ENCODE assay signal across 8 cellular contexts in genomic region chr7:130912086-130912909, GRCh38.
A peak's percentile ranks its signal among the peaks of the same experiment; 100 is the strongest.
DNase-seq lines count a peak whose midpoint lies in the region; ATAC-seq and TF ChIP-seq lines count a peak whose summit lies in the region.

No MANE protein-coding gene starts in this region.

- H3K4me3 ChIP-seq in adrenal gland = peak overlapping the region in 2 of 4 donors; percentile 26 to 51
- peak overlapping the region; percentile 88 for H3K4me3 ChIP-seq in thymus (ENCODE audit: low read length)

- ATAC-seq in GM18861 (IDR thresholded peaks at IDR 0.05; ENCODE audit: unreplicated experiment) (peak; percentile 4), HG03521 (IDR thresholded peaks at IDR 0.05; ENCODE audit: unreplicated experiment) (peak; percentile 4)

- H3K27me3 ChIP-seq in adrenal gland (no peaks in the 10 kb centered on the region), layer of hippocampus (ENCODE audit: control insufficient read depth, insufficient read depth, low read length) (no peaks in the 10 kb centered on the region), thymus (ENCODE audit: control insufficient read depth, insufficient read depth) (no peaks in the 10 kb centered on the region)

- peak in 1 of 7 donors; percentile 50 for DNase-seq in adrenal gland
- no peak for DNase-seq in D341Med (ENCODE audit: low spot score)
- no peak for DNase-seq in NCI-H446 treated with DMSO at 0.1 percent for 48 hours (lab: John Stamatoyannopoulos, UW)
- DNase-seq in NCI-H2171 treated with DMSO at 0.1 percent for 48 hours (lab: John Stamatoyannopoulos, UW) = no peak

- H3K9me3 ChIP-seq in adrenal gland (replicated peaks in 1 of 3) (no peaks in the 10 kb centered on the region), thymus (ENCODE audit: control insufficient read depth) (no peaks in the 10 kb centered on the region)

- peaks cover 50 to 63% of the 10 kb centered on the region in 2 donors for H3K4me1 ChIP-seq in adrenal gland (replicated peaks in 1 of 2)
- H3K4me1 ChIP-seq in thymus (ENCODE audit: control insufficient read depth, insufficient read depth, low read length) = peaks cover 5% of the 10 kb centered on the region

- no peaks in the 10 kb centered on the region for H3K36me3 ChIP-seq in adrenal gland (replicated peaks in 1 of 2)
- no peaks in the 10 kb centered on the region for H3K36me3 ChIP-seq in thymus (ENCODE audit: control insufficient read depth, insufficient read depth)

- no peak for TF ChIP-seq POLR2A in adrenal gland (IDR thresholded peaks at IDR 0.05)

- peak overlapping the region; percentile 73 to 94 (median 91) for H3K27ac ChIP-seq in adrenal gland
- H3K27ac ChIP-seq in layer of hippocampus (ENCODE audit: low read depth, low read length) = peak overlapping the region; percentile 63
- peak overlapping the region; percentile 89 for H3K27ac ChIP-seq in thymus (ENCODE audit: low read depth)

- peak in 1 of 6 experiments; percentile 3 for TF ChIP-seq CTCF in adrenal gland (IDR thresholded peaks at IDR 0.05)

- intact Hi-C loops in adrenal gland (cut with DNase I) = no loop called here

- WGBS in adrenal gland, 4 donors = 30 to 35% (median 32%) methylated on average over 9 of the region's 9 CpGs
- WGBS in thymus = 31% methylated on average over 9 of the region's 9 CpGs
